ENCODE assay signal across 1 cellular context in the genomic region with DNA sequence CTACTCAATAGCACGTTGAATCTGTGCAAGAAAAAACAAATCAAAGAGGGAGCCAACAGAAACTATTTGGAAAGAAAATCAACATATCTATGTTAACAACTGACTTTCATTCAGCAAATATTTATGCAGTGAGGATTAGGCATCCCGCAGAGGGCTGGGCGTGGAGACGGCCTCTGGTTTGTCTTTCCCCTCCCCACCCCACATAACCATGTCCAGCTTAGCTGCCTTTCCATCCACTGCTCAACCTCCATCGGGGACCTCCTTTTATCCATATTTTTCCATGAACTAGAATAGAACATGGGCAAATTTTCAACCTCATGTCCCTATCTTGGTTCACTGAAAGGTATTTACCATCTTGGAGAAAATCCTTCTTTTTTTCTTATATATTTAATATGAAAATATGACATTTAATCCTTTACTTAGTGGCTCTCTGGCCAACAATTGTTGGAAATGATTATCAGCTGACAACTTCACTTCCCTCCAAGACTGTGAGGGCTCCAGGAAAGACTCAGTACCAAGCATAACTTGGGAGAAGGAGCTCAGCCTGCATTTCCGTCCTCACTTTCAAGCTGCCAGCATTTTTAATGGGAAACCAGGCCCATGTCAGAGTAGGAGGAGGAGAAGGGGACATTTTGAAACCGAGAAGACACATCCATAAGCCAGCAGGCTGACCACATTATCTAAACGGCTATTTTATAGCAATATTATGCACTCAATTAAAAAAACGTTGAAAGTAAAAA.
TF ChIP-seq lines count a peak whose summit lies in the region.

No MANE protein-coding gene starts in this region.

TF ChIP-seq in HepG2, 621 proteins besides CTCF, POLR2A, EP300 and RAD21 (continued from another document):
- TF ChIP-seq, protein P1, sequence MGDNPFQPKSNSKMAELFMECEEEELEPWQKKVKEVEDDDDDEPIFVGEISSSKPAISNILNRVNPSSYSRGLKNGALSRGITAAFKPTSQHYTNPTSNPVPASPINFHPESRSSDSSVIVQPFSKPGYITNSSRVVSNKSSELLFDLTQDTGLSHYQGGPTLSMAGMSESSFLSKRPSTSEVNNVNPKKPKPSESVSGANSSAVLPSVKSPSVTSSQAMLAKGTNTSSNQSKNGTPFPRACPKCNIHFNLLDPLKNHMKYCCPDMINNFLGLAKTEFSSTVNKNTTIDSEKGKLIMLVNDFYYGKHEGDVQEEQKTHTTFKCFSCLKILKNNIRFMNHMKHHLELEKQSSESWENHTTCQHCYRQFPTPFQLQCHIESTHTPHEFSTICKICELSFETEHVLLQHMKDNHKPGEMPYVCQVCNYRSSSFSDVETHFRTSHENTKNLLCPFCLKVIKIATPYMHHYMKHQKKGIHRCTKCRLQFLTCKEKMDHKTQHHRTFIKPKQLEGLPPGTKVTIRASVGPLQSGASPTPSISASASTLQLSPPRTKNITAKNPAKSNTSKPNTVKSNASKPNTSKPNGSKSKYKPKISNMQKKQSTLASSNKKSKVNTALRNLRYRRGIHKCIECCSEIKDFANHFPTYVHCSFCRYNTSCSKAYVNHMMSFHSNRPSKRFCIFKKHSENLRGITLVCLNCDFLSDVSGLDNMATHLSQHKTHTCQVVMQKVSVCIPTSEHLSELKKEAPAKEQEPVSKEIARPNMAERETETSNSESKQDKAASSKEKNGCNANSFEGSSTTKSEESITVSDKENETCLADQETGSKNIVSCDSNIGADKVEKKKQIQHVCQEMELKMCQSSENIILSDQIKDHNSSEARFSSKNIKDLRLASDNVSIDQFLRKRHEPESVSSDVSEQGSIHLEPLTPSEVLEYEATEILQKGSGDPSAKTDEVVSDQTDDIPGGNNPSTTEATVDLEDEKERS (CRISPR knock-in tag; IDR thresholded peaks at IDR 0.05): no peak
- TF ChIP-seq HDAC6 (IDR thresholded peaks at IDR 0.05; ENCODE audit: low read depth, low read length) (no peak), RORA (CRISPR knock-in tag; IDR thresholded peaks at IDR 0.05) (no peak)
